1 cellular context compared by ENCODE assay signal in genomic region chr5:179967489-179967888, GRCh38.
TF ChIP-seq lines count a peak whose summit lies in the region.

No MANE protein-coding gene starts in this region.

TF ChIP-seq in HepG2, 621 proteins besides CTCF, POLR2A, EP300 and RAD21 (continued from another document):
- TF ChIP-seq GPBP1L1 (CRISPR knock-in tag; IDR thresholded peaks at IDR 0.05) (no peak), ZNF333 (CRISPR knock-in tag; IDR thresholded peaks at IDR 0.05; ENCODE audit: borderline replicate concordance) (no peak), HNF4G (IDR thresholded peaks at IDR 0.05; ENCODE audit: borderline replicate concordance, low read depth, low read length) (peak; percentile 59; the same call in 1 of the 2 replicates), HNF4G (CRISPR knock-in tag; IDR thresholded peaks at IDR 0.05; ENCODE audit: borderline replicate concordance, low read depth) (no peak), IRX3 (CRISPR knock-in tag; IDR thresholded peaks at IDR 0.05; ENCODE audit: borderline replicate concordance, low read depth) (no peak), MIXL1 (CRISPR knock-in tag; IDR thresholded peaks at IDR 0.05) (peak; percentile 85), UBTF (CRISPR knock-in tag; IDR thresholded peaks at IDR 0.05) (no peak), HMGXB4 (CRISPR knock-in tag; IDR thresholded peaks at IDR 0.05; ENCODE audit: borderline replicate concordance in 1 of 2, low read depth in 1 of 2) (no peak), MIER3 (CRISPR knock-in tag; IDR thresholded peaks at IDR 0.05; ENCODE audit: borderline replicate concordance) (no peak), SNAPC4 (CRISPR knock-in tag; IDR thresholded peaks at IDR 0.05) (no peak), ZNF792 (CRISPR knock-in tag; IDR thresholded peaks at IDR 0.05) (0 out of 2 replicates have a peak, but pooled peaks have one; percentile 22), POLR2AphosphoS5 (IDR thresholded peaks at IDR 0.05; ENCODE audit: low read depth, low read length) (no peak), ZNF569 (CRISPR knock-in tag; IDR thresholded peaks at IDR 0.05; ENCODE audit: borderline replicate concordance) (no peak), ZNF660 (CRISPR knock-in tag; IDR thresholded peaks at IDR 0.05; ENCODE audit: borderline replicate concordance, low read depth) (no peak), SOX6 (IDR thresholded peaks at IDR 0.05) (no peak), SOX6 (CRISPR knock-in tag; IDR thresholded peaks at IDR 0.05) (peak; percentile 68), SOX13 (IDR thresholded peaks at IDR 0.05) (no peak), SOX13 (CRISPR knock-in tag; conservative IDR thresholded peaks at IDR 0.05 in 1 of 2, IDR thresholded peaks at IDR 0.05 in 1 of 2) (peak in 1 of 2 experiments; percentile 57; a peak in 1 of 4 replicates), PRDM10 (CRISPR knock-in tag; IDR thresholded peaks at IDR 0.05; ENCODE audit: low read depth) (no peak), MYNN (CRISPR knock-in tag; IDR thresholded peaks at IDR 0.05; ENCODE audit: low read depth) (no peak), PPARG (CRISPR knock-in tag; conservative IDR thresholded peaks at IDR 0.05) (0 out of 2 replicates have a peak, but pooled peaks have one; percentile 36), PHF21A (CRISPR knock-in tag; IDR thresholded peaks at IDR 0.05) (0 out of 2 replicates have a peak, but pooled peaks have one; percentile 26), ZNF354B (CRISPR knock-in tag; IDR thresholded peaks at IDR 0.05) (no peak), SYNCRIP (IDR thresholded peaks at IDR 0.05; ENCODE audit: insufficient read depth, low read depth, low read length) (no peak)
